In genomic region chr13:69676286-69676685, GRCh38 we compare ENCODE assay signal across 36 cellular contexts.
"Had no signal": no experiment of that assay in that cellular context is flagged by ENCODE, and none has a peak within 500 bp of the region (broad histone marks: within the 10 kb centered on the region; RNA-seq: fewer than 3 reads in every experiment).

No MANE protein-coding gene starts in this region.

- H3K4me3 ChIP-seq: adrenal gland, body of pancreas, breast epithelium had no signal

- H3K9me3 ChIP-seq: adrenal gland, body of pancreas, breast epithelium had no signal

- H3K36me3 ChIP-seq: adrenal gland, brain microvascular endothelial cell, breast epithelium, WERI-Rb-1 had no signal

- DNase-seq: activated B cell treated with CpG ODN at 0.5 μM for 24 hours; activated CD4-positive, alpha-beta memory T cell treated with anti-CD3 and anti-CD28 coated beads for 36 hours; activated CD4-positive, alpha-beta T cell treated with anti-CD3 and anti-CD28 coated beads for 4 hours; activated CD4-positive, alpha-beta T cell treated with anti-CD3 and anti-CD28 coated beads, Interleukin-2, amount 10 ng/mL, durations not matched to agents 24 days and 14 days; activated CD4-positive, alpha-beta T cell treated with anti-CD3 and anti-CD28 coated beads, Interleukin-2, amount 50 U/mL, for 1 hour; activated CD4-positive, alpha-beta T cell treated with anti-CD3 and anti-CD28 coated beads, Interleukin-2, amount 50 U/mL, for 4 hours; activated CD4-positive, CD25-positive, alpha-beta regulatory T cell treated with anti-CD3 and anti-CD28 coated beads, Interleukin-2, amount 50 U/mL, for 72 hours; activated CD8-positive, alpha-beta memory T cell treated with anti-CD3 and anti-CD28 coated beads, Interleukin-2, amount 50 U/mL, for 4 hours; activated CD8-positive, alpha-beta T cell treated with anti-CD3 and anti-CD28 coated beads for 36 hours; activated effector memory CD4-positive, alpha-beta T cell treated with anti-CD3 and anti-CD28 coated beads, Interleukin-2, amount 50 U/mL, for 16 hours; activated gamma-delta T cell treated with Interleukin-2 at 50 U/mL for 16 hours; activated naive CD4-positive, alpha-beta T cell; activated naive CD4-positive, alpha-beta T cell treated with anti-CD3 and anti-CD28 coated beads for 36 hours; activated naive CD4-positive, alpha-beta T cell treated with anti-CD3 and anti-CD28 coated beads, Interleukin-2, amount 50 U/mL, for 16 hours; activated naive CD8-positive, alpha-beta T cell treated with anti-CD3 and anti-CD28 coated beads for 36 hours; activated T-cell treated with anti-CD3 and anti-CD28 coated beads for 4 hours; activated T-cell treated with anti-CD3 and anti-CD28 coated beads, Interleukin-2, amount 50 U/mL, for 1 hour; activated T-cell treated with anti-CD3 and anti-CD28 coated beads, Interleukin-2, amount 50 U/mL, for 4 hours; activated T-cell treated with anti-CD3 and anti-CD28 coated beads, Interleukin-2, amount 50 U/mL, for 72 hours; adrenal gland; amniotic stem cell; aorta; body of pancreas; brain microvascular endothelial cell; central memory CD4-positive, alpha-beta T cell; T-helper 1 cell; T-helper 2 cell; T-helper 9 cell; WERI-Rb-1 had no signal

- ATAC-seq: activated CD8-positive, alpha-beta T cell treated with anti-CD3 and anti-CD28 coated beads for 36 hours; activated naive CD4-positive, alpha-beta T cell treated with anti-CD3 and anti-CD28 coated beads, Interleukin-2, amount 50 U/mL, for 72 hours; activated T-cell treated with anti-CD3 and anti-CD28 coated beads, Interleukin-2, amount 50 U/mL, for 4 hours; activated T-cell treated with anti-CD3 and anti-CD28 coated beads, Interleukin-2, amount 50 U/mL, for 72 hours; activated T-helper 17 cell treated with anti-CD3 and anti-CD28 coated beads, Interleukin-2, amount 50 U/mL, for 72 hours; body of pancreas had no signal

- H3K27me3 Mint-ChIP-seq: activated B cell treated with CpG ODN at 0.5 μM for 24 hours; activated CD4-positive, alpha-beta memory T cell treated with anti-CD3 and anti-CD28 coated beads for 36 hours; activated CD4-positive, alpha-beta T cell treated with anti-CD3 and anti-CD28 coated beads, Interleukin-2, amount 10 ng/mL, durations not matched to agents 24 days and 14 days; activated CD8-positive, alpha-beta T cell treated with anti-CD3 and anti-CD28 coated beads for 36 hours; activated naive CD8-positive, alpha-beta T cell treated with anti-CD3 and anti-CD28 coated beads for 36 hours; activated T-helper 17 cell treated with anti-CD3 and anti-CD28 coated beads, Interleukin-2, amount 50 U/mL, for 72 hours had no signal

- H3K27ac ChIP-seq: adrenal gland, body of pancreas, brain microvascular endothelial cell, breast epithelium, WERI-Rb-1 had no signal

- H3K27me3 ChIP-seq: adrenal gland, body of pancreas, brain microvascular endothelial cell, breast epithelium had no signal

- H3K9me3 Mint-ChIP-seq: activated CD4-positive, alpha-beta T cell treated with anti-CD3 and anti-CD28 coated beads, Interleukin-2, amount 10 ng/mL, durations not matched to agents 24 days and 14 days had no signal

- H3K4me1 Mint-ChIP-seq: activated B cell treated with CpG ODN at 0.5 μM for 24 hours; activated CD4-positive, alpha-beta T cell treated with anti-CD3 and anti-CD28 coated beads, Interleukin-2, amount 10 ng/mL, durations not matched to agents 24 days and 14 days; activated naive CD8-positive, alpha-beta T cell treated with anti-CD3 and anti-CD28 coated beads for 36 hours; activated T-helper 17 cell treated with anti-CD3 and anti-CD28 coated beads, Interleukin-2, amount 50 U/mL, for 72 hours had no signal

- H3K27ac Mint-ChIP-seq: activated B cell treated with CpG ODN at 0.5 μM for 24 hours; activated CD4-positive, alpha-beta memory T cell treated with anti-CD3 and anti-CD28 coated beads for 36 hours; activated CD4-positive, alpha-beta T cell treated with anti-CD3 and anti-CD28 coated beads, Interleukin-2, amount 10 ng/mL, durations not matched to agents 24 days and 14 days; activated CD8-positive, alpha-beta T cell treated with anti-CD3 and anti-CD28 coated beads for 36 hours; activated naive CD4-positive, alpha-beta T cell treated with anti-CD3 and anti-CD28 coated beads for 36 hours; activated naive CD4-positive, alpha-beta T cell treated with anti-CD3 and anti-CD28 coated beads, Interleukin-2, amount 50 U/mL, for 72 hours; activated naive CD8-positive, alpha-beta T cell treated with anti-CD3 and anti-CD28 coated beads for 36 hours; activated T-cell treated with anti-CD3 and anti-CD28 coated beads, Interleukin-2, amount 50 U/mL, for 72 hours; activated T-helper 1 cell treated with anti-CD3 and anti-CD28 coated beads, Interleukin-12 subunit alpha, Interleukin-12 subunit beta, Interleukin-2, Interleukin-4 antibody, amounts not matched to agents 30 ng/mL and 10 ng/mL and 1 ng/mL, durations not matched to agents 14 hours and 24 hours and 36 hours; activated T-helper 17 cell treated with anti-CD3 and anti-CD28 coated beads, Interleukin-2, amount 50 U/mL, for 72 hours; T-helper 1 cell treated with Interleukin-12 subunit alpha and Interleukin-12 subunit beta and Interleukin-4 antibody, amounts not matched to agents 30 μg/mL and 1 μg/mL, for 36 hours; T-helper 2 cell treated with Interferon-gamma antibody and Interleukin-4, amounts not matched to agents 5 μg/mL and 100 μg/mL, for 36 hours had no signal

- H3K36me3 Mint-ChIP-seq: activated CD4-positive, alpha-beta memory T cell treated with anti-CD3 and anti-CD28 coated beads for 36 hours; activated naive CD4-positive, alpha-beta T cell treated with anti-CD3 and anti-CD28 coated beads, Interleukin-2, amount 50 U/mL, for 72 hours; activated naive CD8-positive, alpha-beta T cell treated with anti-CD3 and anti-CD28 coated beads for 36 hours had no signal

- H3K4me3 Mint-ChIP-seq: activated B cell treated with CpG ODN at 0.5 μM for 24 hours; activated CD4-positive, alpha-beta memory T cell treated with anti-CD3 and anti-CD28 coated beads for 36 hours; activated CD4-positive, alpha-beta T cell treated with anti-CD3 and anti-CD28 coated beads, Interleukin-2, amount 10 ng/mL, durations not matched to agents 24 days and 14 days; activated CD8-positive, alpha-beta T cell treated with anti-CD3 and anti-CD28 coated beads for 36 hours; activated naive CD4-positive, alpha-beta T cell treated with anti-CD3 and anti-CD28 coated beads for 36 hours; activated naive CD8-positive, alpha-beta T cell treated with anti-CD3 and anti-CD28 coated beads for 36 hours; activated T-cell treated with anti-CD3 and anti-CD28 coated beads, Interleukin-2, amount 50 U/mL, for 4 hours; activated T-cell treated with anti-CD3 and anti-CD28 coated beads, Interleukin-2, amount 50 U/mL, for 72 hours; activated T-helper 1 cell treated with anti-CD3 and anti-CD28 coated beads, Interleukin-12 subunit alpha, Interleukin-12 subunit beta, Interleukin-2, Interleukin-4 antibody, amounts not matched to agents 30 ng/mL and 10 ng/mL and 1 ng/mL, durations not matched to agents 14 hours and 24 hours and 36 hours; activated T-helper 17 cell treated with anti-CD3 and anti-CD28 coated beads, Interleukin-2, amount 50 U/mL, for 72 hours; T-helper 1 cell treated with Interleukin-12 subunit alpha and Interleukin-12 subunit beta and Interleukin-4 antibody, amounts not matched to agents 30 μg/mL and 1 μg/mL, for 36 hours; T-helper 2 cell treated with Interferon-gamma antibody and Interleukin-4, amounts not matched to agents 5 μg/mL and 100 μg/mL, for 36 hours had no signal

- H3K4me1 ChIP-seq: adrenal gland, body of pancreas, breast epithelium had no signal

- FAIRE-seq: astrocyte had no signal
